Comparison of ENCODE assay signal across 8 cellular contexts in genomic region chr9:129080608-129081387, GRCh38. TPM values are rescaled to one million over a fixed set of nuclear protein-coding genes. Genes with fewer than 3 reads are reported as not detected.
DNase-seq lines count a peak whose midpoint lies in the region; ATAC-seq lines count a peak whose summit lies in the region.

Gene DOLPP1 (plus strand): TSS chr9:129081111. CDS start chr9:129081132, 21 bp downstream.

- DNase-seq in COR-L47 (lab: John Stamatoyannopoulos, UW) = peak; percentile 99
- peak; percentile 76 to 99 (median 98) for DNase-seq in HUDEP-2 (lab: John Stamatoyannopoulos, UW; ENCODE audit: unreplicated experiment in 76 of 76)
- peak; percentile 99 for DNase-seq in NT2/D1 (ENCODE audit: low read depth, low spot score)
- DNase-seq in activated CD8-positive, alpha-beta memory T cell treated with anti-CD3 and anti-CD28 coated beads, Interleukin-2, amount 10 ng/mL, durations not matched to agents 7 days and 5 days = peak; percentile 100
- DNase-seq in mesenchymal stem cell = peak; percentile 100
- peak; percentile 97 for DNase-seq in stimulated activated CD8-positive, alpha-beta memory T cell treated with anti-CD3 and anti-CD28 coated beads, Interleukin-12 subunit alpha, Interleukin-12 subunit beta, amount 100 ng/mL, for 4 hours (ENCODE audit: low read depth)

- peak within 1 kb of the TSS in 1 of 2 experiments; percentile 53 for H3K23ac ChIP-seq in mesenchymal stem cell (ENCODE audit: low read length in 2 of 2)

- peak within 1 kb of the TSS; percentile 84 for H3K4me3 Mint-ChIP-seq in activated CD8-positive, alpha-beta memory T cell treated with anti-CD3 and anti-CD28 coated beads, Interleukin-2, amount 10 ng/mL, durations not matched to agents 7 days and 5 days

- peak within 1 kb of the TSS; percentile 97 for H3K4me2 ChIP-seq in mesenchymal stem cell (ENCODE audit: low read length, poor library complexity, severe bottlenecking)

- H3K27me3 Mint-ChIP-seq in activated CD8-positive, alpha-beta memory T cell treated with anti-CD3 and anti-CD28 coated beads, Interleukin-2, amount 10 ng/mL, durations not matched to agents 7 days and 5 days = no peaks in the 10 kb centered on the region

- no peaks in the 10 kb centered on the region for H3K9me3 Mint-ChIP-seq in activated CD8-positive, alpha-beta memory T cell treated with anti-CD3 and anti-CD28 coated beads, Interleukin-2, amount 10 ng/mL, durations not matched to agents 7 days and 5 days (ENCODE audit: low read depth)

- ATAC-seq in GM21381 (IDR thresholded peaks at IDR 0.05; ENCODE audit: unreplicated experiment) = peak; percentile 93
- ATAC-seq in activated CD8-positive, alpha-beta memory T cell treated with anti-CD3 and anti-CD28 coated beads, Interleukin-2, amount 10 ng/mL, durations not matched to agents 7 days and 5 days = peak; percentile 98

- H3K36me3 ChIP-seq in NT2/D1 (ENCODE audit: insufficient read depth, insufficient read length, low read length) = peaks cover 39% of the 10 kb centered on the region
- no peaks in the 10 kb centered on the region for H3K36me3 ChIP-seq in endocrine pancreas (ENCODE audit: control insufficient read depth, insufficient read depth, low read length)
- peaks cover 10 to 17% of the 10 kb centered on the region in 2 experiments for H3K36me3 ChIP-seq in mesenchymal stem cell (ENCODE audit: control insufficient read depth in 1 of 2, insufficient read depth in 2 of 2, low read depth in 1 of 2, low read length in 2 of 2)

- H2BK5ac ChIP-seq in mesenchymal stem cell (ENCODE audit: low read depth, low read length, poor library complexity, severe bottlenecking) = peak within 1 kb of the TSS; percentile 60

- H3K79me1 ChIP-seq in mesenchymal stem cell (replicated peaks; ENCODE audit: low read length, poor library complexity, severe bottlenecking) = peaks cover 41% of the 10 kb centered on the region

- no peak within 1 kb of the TSS for H2BK12ac ChIP-seq in mesenchymal stem cell (ENCODE audit: low read length in 2 of 2)

- CTCF ChIA-PET in activated CD8-positive, alpha-beta memory T cell treated with anti-CD3 and anti-CD28 coated beads, Interleukin-2, amount 10 ng/mL, durations not matched to agents 7 days and 5 days (lab: Charles Lee) = interaction anchor here (0.5 to 2.2 kb wide), 11 partner anchors 11 to 471 kb away, joined by 3 to 8 read pairs (median 4); partner anchors contain the start of genes ENDOG, MIGA2, PTPA and SH3GLB2

- H3K27ac Mint-ChIP-seq in activated CD8-positive, alpha-beta memory T cell treated with anti-CD3 and anti-CD28 coated beads, Interleukin-2, amount 10 ng/mL, durations not matched to agents 7 days and 5 days = peak within 1 kb of the TSS; percentile 80

- peak within 1 kb of the TSS in 1 of 2 experiments; percentile 19 for H3K14ac ChIP-seq in mesenchymal stem cell (ENCODE audit: low read length in 2 of 2)

- peak within 1 kb of the TSS; percentile 60 for H2AFZ ChIP-seq in mesenchymal stem cell (ENCODE audit: low read depth, low read length)

- WGBS in mesenchymal stem cell = under 1% methylated on average over 66 of the region's 70 CpGs

- H4K8ac ChIP-seq in mesenchymal stem cell (ENCODE audit: low read length) = peak within 1 kb of the TSS; percentile 82

- H3K27ac ChIP-seq in mesenchymal stem cell (ENCODE audit: low read length, poor library complexity, severe bottlenecking) = peak within 1 kb of the TSS; percentile 41

- peak within 1 kb of the TSS; percentile 18 to 47 for H3K4ac ChIP-seq in mesenchymal stem cell (ENCODE audit: low read depth in 1 of 2, low read length in 2 of 2)

- H2BK120ac ChIP-seq in mesenchymal stem cell (ENCODE audit: low read depth, low read length) = peak within 1 kb of the TSS; percentile 89

- H3K4me1 Mint-ChIP-seq in activated CD8-positive, alpha-beta memory T cell treated with anti-CD3 and anti-CD28 coated beads, Interleukin-2, amount 10 ng/mL, durations not matched to agents 7 days and 5 days = peaks cover 29% of the 10 kb centered on the region

- H3K9ac ChIP-seq in NT2/D1 (ENCODE audit: insufficient read length, low read depth) (peak within 1 kb of the TSS; percentile 95), endocrine pancreas (ENCODE audit: control insufficient read depth, insufficient read depth, low read length) (peak within 1 kb of the TSS; percentile 78), mesenchymal stem cell (ENCODE audit: low read length) (peak within 1 kb of the TSS; percentile 90)

- H3K4me3 ChIP-seq in NT2/D1 (ENCODE audit: insufficient read length, low read depth) = peak within 1 kb of the TSS; percentile 92
- peak within 1 kb of the TSS; percentile 62 for H3K4me3 ChIP-seq in endocrine pancreas (ENCODE audit: control insufficient read depth, insufficient read depth, low read length)
- H3K4me3 ChIP-seq in mesenchymal stem cell (ENCODE audit: insufficient read depth in 1 of 2, low read depth in 1 of 2, low read length in 2 of 2) = peak within 1 kb of the TSS; percentile 69 to 95

- H3K27me3 ChIP-seq in NT2/D1 (ENCODE audit: insufficient read depth, insufficient read length) = no peaks in the 10 kb centered on the region
- H3K27me3 ChIP-seq in endocrine pancreas (ENCODE audit: control insufficient read depth, insufficient read depth, low read length) = no peaks in the 10 kb centered on the region
- no peaks in the 10 kb centered on the region for H3K27me3 ChIP-seq in mesenchymal stem cell (ENCODE audit: control insufficient read depth in 1 of 2, insufficient read depth in 1 of 2, low read length in 2 of 2)

- no peaks in the 10 kb centered on the region for H3K9me3 ChIP-seq in NT2/D1 (ENCODE audit: insufficient read depth, low read length)
- H3K9me3 ChIP-seq in endocrine pancreas (ENCODE audit: control insufficient read depth, low read length) = no peaks in the 10 kb centered on the region
- H3K9me3 ChIP-seq in mesenchymal stem cell (ENCODE audit: control insufficient read depth, low read length) = no peaks in the 10 kb centered on the region

- no peak within 1 kb of the TSS for H2AK5ac ChIP-seq in mesenchymal stem cell (ENCODE audit: low read length, severe bottlenecking)

- H4K91ac ChIP-seq in mesenchymal stem cell (ENCODE audit: low read length) = peak within 1 kb of the TSS; percentile 76

- no peak within 1 kb of the TSS for H2BK15ac ChIP-seq in mesenchymal stem cell (ENCODE audit: low read depth, poor library complexity, severe bottlenecking)

- H3K4me1 ChIP-seq in NT2/D1 (ENCODE audit: insufficient read depth, insufficient read length) (peaks cover 8% of the 10 kb centered on the region), endocrine pancreas (ENCODE audit: control insufficient read depth, insufficient read depth, low read length) (peaks cover 7% of the 10 kb centered on the region), mesenchymal stem cell (ENCODE audit: control insufficient read depth, insufficient read depth, low read depth, low read length) (peaks cover 20% of the 10 kb centered on the region)

- H3K36me3 Mint-ChIP-seq in activated CD8-positive, alpha-beta memory T cell treated with anti-CD3 and anti-CD28 coated beads, Interleukin-2, amount 10 ng/mL, durations not matched to agents 7 days and 5 days = peaks cover 5% of the 10 kb centered on the region

- H3K18ac ChIP-seq in mesenchymal stem cell (ENCODE audit: low read depth in 1 of 2, low read length in 2 of 2) = peak within 1 kb of the TSS; percentile 38 to 83

RNA-seq across cellular contexts. Expression of gene DOLPP1, which starts in this region (rescaled TPM):
- total RNA-seq in activated CD8-positive, alpha-beta memory T cell treated with anti-CD3 and anti-CD28 coated beads, Interleukin-2, amount 10 ng/mL, durations not matched to agents 7 days and 5 days = 10 to 100 TPM; 18.5 to 23.7 TPM
- polyA plus RNA-seq in mesenchymal stem cell (2013, experiment 1 of 2) = 14.0 TPM
- 13.7 TPM for polyA plus RNA-seq in mesenchymal stem cell (2013, experiment 2 of 2)

Comparison
In these comparisons a context has a peak if more than half of its experiments do, and no peak if none do; other contexts are left out.
1. Peak in every context shown above with its lines: DNase-seq, ATAC-seq, H3K4me3 ChIP-seq and H3K27ac ChIP-seq.